In genomic region chr5:91378683-91379601, GRCh38 we compare ENCODE assay signal across 1 cellular context.
TF ChIP-seq lines count a peak whose summit lies in the region.

No MANE protein-coding gene starts in this region.

TF ChIP-seq in K562, 482 proteins besides CTCF, POLR2A, EP300 and RAD21 (continued from another document):
- TF ChIP-seq AFF1 (IDR thresholded peaks at IDR 0.05; ENCODE audit: low read depth in 1 of 2, partially characterized antibody in 2 of 2) (no peak), PRDM10 (IDR thresholded peaks at IDR 0.05; ENCODE audit: partially characterized antibody) (no peak), ZNF41 (CRISPR knock-in tag; conservative IDR thresholded peaks at IDR 0.05) (no peak), RBM14 (IDR thresholded peaks at IDR 0.05; ENCODE audit: borderline replicate concordance, insufficient read depth, low read depth, low read length) (no peak), POLR2G (IDR thresholded peaks at IDR 0.05; ENCODE audit: low read depth, low read length) (0 out of 2 replicates have a peak, but pooled peaks have one; percentile 41), POLR2H (tag; IDR thresholded peaks at IDR 0.05; ENCODE audit: low read depth) (peak; percentile 67), ZNF512 (tag; IDR thresholded peaks at IDR 0.05) (peak; percentile 45; the same call in 1 of the 2 replicates), NFIX (CRISPR knock-in tag; IDR thresholded peaks at IDR 0.05; ENCODE audit: low read depth) (no peak), CTBP1 (IDR thresholded peaks at IDR 0.05; ENCODE audit: borderline replicate concordance) (no peak), XRCC4 (IDR thresholded peaks at IDR 0.05; ENCODE audit: extremely low read depth, insufficient read depth, insufficient read length) (no peak), KHSRP (IDR thresholded peaks at IDR 0.05) (no peak), ZFPM2 (CRISPR knock-in tag; IDR thresholded peaks at IDR 0.05) (no peak), YBX1 (IDR thresholded peaks at IDR 0.05) (no peak), NONO (IDR thresholded peaks at IDR 0.05; ENCODE audit: low read depth in 2 of 2, low read length in 1 of 2) (no peak), MLLT1 (IDR thresholded peaks at IDR 0.05) (peak in 1 of 2 experiments; percentile 66; a peak in 1 of 4 replicates), MBD2 (IDR thresholded peaks at IDR 0.05; ENCODE audit: borderline replicate concordance, low read depth) (no peak), FOSL1 (tag; conservative IDR thresholded peaks at IDR 0.05) (no peak), CCAR2 (IDR thresholded peaks at IDR 0.05; ENCODE audit: low read depth, low read length) (no peak), CBFB (CRISPR knock-in tag; IDR thresholded peaks at IDR 0.05) (no peak), E2F3 (CRISPR knock-in tag; IDR thresholded peaks at IDR 0.05) (no peak), NR2F6 (CRISPR knock-in tag; IDR thresholded peaks at IDR 0.05) (no peak), EGR1 (conservative IDR thresholded peaks at IDR 0.05) (no peak), CHD1 (IDR thresholded peaks at IDR 0.05; ENCODE audit: low read length) (peak; percentile 7), RBM17 (IDR thresholded peaks at IDR 0.05; ENCODE audit: borderline replicate concordance, low read depth, low read length) (no peak), RCOR1 (IDR thresholded peaks at IDR 0.05; ENCODE audit: borderline replicate concordance in 1 of 2, low read depth in 2 of 2, low read length in 2 of 2) (0 out of 4 replicates have a peak, but pooled peaks of 1 of the 2 experiments have one; percentile 32), ZBTB40 (IDR thresholded peaks at IDR 0.05) (0 out of 2 replicates have a peak, but pooled peaks have one; percentile 25), ZBTB40 (CRISPR knock-in tag; IDR thresholded peaks at IDR 0.05) (no peak), BCOR (IDR thresholded peaks at IDR 0.05) (peak; percentile 43; the same call in 1 of the 2 replicates), ZNF780A (CRISPR knock-in tag; IDR thresholded peaks at IDR 0.05) (no peak), RBM22 (IDR thresholded peaks at IDR 0.05; ENCODE audit: low read depth, low read length, poor library complexity, severe bottlenecking) (peak; percentile 54), KLF13 (tag; IDR thresholded peaks at IDR 0.05; ENCODE audit: borderline replicate concordance, low read depth) (no peak), SNRNP70 (optimal IDR thresholded peaks at IDR 0.05; ENCODE audit: low read depth, low read length) (no peak), RBFOX2 (IDR thresholded peaks at IDR 0.05; ENCODE audit: low read depth, low read length) (peak; percentile 9; the same call in 1 of the 2 replicates), ARID1B (IDR thresholded peaks at IDR 0.05) (no peak), SAFB (IDR thresholded peaks at IDR 0.05; ENCODE audit: borderline replicate concordance, low read depth, low read length) (no peak), E2F8 (IDR thresholded peaks at IDR 0.05; ENCODE audit: low read depth, partially characterized antibody) (no peak), TCF3 (CRISPR knock-in tag; IDR thresholded peaks at IDR 0.05) (no peak), FOXK2 (conservative IDR thresholded peaks at IDR 0.05 in 1 of 2, IDR thresholded peaks at IDR 0.05 in 1 of 2; ENCODE audit: low read depth in 2 of 2) (no peak), POLR3A (IDR thresholded peaks at IDR 0.05; ENCODE audit: borderline replicate concordance, extremely low read depth, insufficient read depth, insufficient read length) (no peak)
